12 cellular contexts compared by ENCODE assay signal in genomic region chr1:38044224-38045215, GRCh38. TPM values are rescaled to one million over a fixed set of nuclear protein-coding genes. Genes with fewer than 3 reads are reported as not detected.
A peak's percentile ranks its signal among the peaks of the same experiment; 100 is the strongest.
DNase-seq lines count a peak whose midpoint lies in the region; ATAC-seq, FAIRE-seq and TF ChIP-seq lines count a peak whose summit lies in the region.
"Had no signal": no experiment of that assay in that cellular context is flagged by ENCODE, and none has a peak within 500 bp of the region (broad histone marks: within the 10 kb centered on the region; RNA-seq: fewer than 3 reads in every experiment).

No MANE protein-coding gene starts in this region.

- H3K4me3 Mint-ChIP-seq in astrocyte (ENCODE audit: unreplicated experiment), result peak overlapping the region; percentile 92
- peak overlapping the region; percentile 85 for H3K4me3 Mint-ChIP-seq in type B pancreatic cell

- H3K9me3 ChIP-seq in heart left ventricle (no peaks in the 10 kb centered on the region), right atrium auricular region (no peaks in the 10 kb centered on the region), astrocyte (ENCODE audit: insufficient read depth, low read depth, low read length) (no peaks in the 10 kb centered on the region)
- H3K9me3 ChIP-seq: upper lobe of left lung had no signal

- H3K27ac ChIP-seq in heart left ventricle (no peak overlapping the region), right atrium auricular region (no peak overlapping the region), astrocyte (ENCODE audit: low read depth, low read length) (no peak overlapping the region)
- H3K27ac ChIP-seq: upper lobe of left lung had no signal

- H3K36me3 Mint-ChIP-seq in astrocyte (ENCODE audit: low read depth, unreplicated experiment) (peaks cover 4% of the 10 kb centered on the region), type B pancreatic cell (peaks cover 3% of the 10 kb centered on the region)

- 4 to 7% (median 5%) methylated on average over 52 to 70 of the region's 70 CpGs for WGBS in heart left ventricle, 4 donors

- H4K20me1 ChIP-seq in astrocyte (ENCODE audit: insufficient read depth, low read length), result peaks cover 4% of the 10 kb centered on the region

- TF ChIP-seq CTCF in heart left ventricle (IDR thresholded peaks at IDR 0.05) (no peak), right atrium auricular region (IDR thresholded peaks at IDR 0.05) (no peak), astrocyte (IDR thresholded peaks at IDR 0.05; ENCODE audit: insufficient read depth, low read depth, low read length) (no peak), type B pancreatic cell (conservative IDR thresholded peaks at IDR 0.05) (no peak)

- H3K4me1 ChIP-seq in heart left ventricle, result peaks cover 3 to 38% (median 19%) of the 10 kb centered on the region in 12 donors
- peaks cover 0 to 26% of the 10 kb centered on the region in 2 donors for H3K4me1 ChIP-seq in right atrium auricular region
- H3K4me1 ChIP-seq in astrocyte (ENCODE audit: insufficient read depth, low read length), result peaks cover 12% of the 10 kb centered on the region

- peak overlapping the region in 8 of 12 donors; percentile 2 to 82 (median 16) for H3K4me3 ChIP-seq in heart left ventricle
- H3K4me3 ChIP-seq in right atrium auricular region, result peak overlapping the region in 1 of 2 donors; percentile 25
- peak overlapping the region; percentile 61 for H3K4me3 ChIP-seq in astrocyte (ENCODE audit: insufficient read depth, low read depth, low read length)

- H3K9me3 Mint-ChIP-seq in astrocyte (ENCODE audit: unreplicated experiment) (no peaks in the 10 kb centered on the region), type B pancreatic cell (no peaks in the 10 kb centered on the region)

- peak overlapping the region; percentile 48 for H3K9ac ChIP-seq in astrocyte (ENCODE audit: low read length)

- intact Hi-C loops in heart left ventricle (cut with DNase I), result loop anchor here in 6 of 10 donors (5.0 to 10.0 kb wide), 5 partner anchors 540 to 790 kb away; no protein-coding TSS in a partner anchor

- H3K27ac Mint-ChIP-seq in astrocyte (ENCODE audit: unreplicated experiment) (peak overlapping the region; percentile 69), type B pancreatic cell (no peak overlapping the region)

- peaks cover 27% of the 10 kb centered on the region for H3K27me3 Mint-ChIP-seq in astrocyte (ENCODE audit: low read depth, unreplicated experiment)
- H3K27me3 Mint-ChIP-seq in type B pancreatic cell, result peaks cover 79% of the 10 kb centered on the region

- H3K27me3 ChIP-seq in heart left ventricle (peaks cover 40 to 76% (median 52%) of the 10 kb centered on the region in 9 donors), right atrium auricular region (peaks cover 28 to 35% of the 10 kb centered on the region in 2 donors), astrocyte (ENCODE audit: insufficient read depth, low read length) (peaks cover 35% of the 10 kb centered on the region)

- DNase-seq in heart left ventricle, result no peak
- DNase-seq in right atrium auricular region (ENCODE audit: low spot score), result no peak
- no peak for DNase-seq in astrocyte (ENCODE audit: low read depth)
- DNase-seq in left kidney (ENCODE audit: low read depth, low spot score), result peak; percentile 51
- DNase-seq in type B pancreatic cell (ENCODE audit: extremely low spot score, unreplicated experiment), result no peak
- DNase-seq in mucosa of gallbladder (ENCODE audit: low spot score), result no peak
- DNase-seq in GM12892 (ENCODE audit: insufficient read length), result no peak

- ATAC-seq in heart left ventricle (no peak), GM18909 (IDR thresholded peaks at IDR 0.05; ENCODE audit: poor library complexity, unreplicated experiment) (no peak)

- H3K4me1 Mint-ChIP-seq in astrocyte (ENCODE audit: low read depth, unreplicated experiment) (peaks cover 8% of the 10 kb centered on the region), type B pancreatic cell (ENCODE audit: unreplicated experiment) (peaks cover 6% of the 10 kb centered on the region)

- FAIRE-seq in astrocyte (lab: Jason Lieb, UNC) (no peak), GM12892 (lab: Jason Lieb, UNC) (no peak)
- FAIRE-seq: colon had no signal

- H3K79me2 ChIP-seq in astrocyte (ENCODE audit: insufficient read depth, low read length), result no peaks in the 10 kb centered on the region

- no peak overlapping the region for H2AFZ ChIP-seq in astrocyte (ENCODE audit: low read depth, low read length)

- peak overlapping the region; percentile 84 for H3K4me2 ChIP-seq in astrocyte (ENCODE audit: low read length)

- H3K36me3 ChIP-seq in heart left ventricle (no peaks in the 10 kb centered on the region), right atrium auricular region (no peaks in the 10 kb centered on the region), astrocyte (ENCODE audit: insufficient read depth, low read length) (no peaks in the 10 kb centered on the region)
- H3K36me3 ChIP-seq: upper lobe of left lung had no signal

- TF ChIP-seq POLR2A in heart left ventricle (IDR thresholded peaks at IDR 0.05) (no peak), GM12892 (IDR thresholded peaks at IDR 0.05; ENCODE audit: low read depth, low read length) (no peak)

RNA-seq across cellular contexts. Expression of gene POU3F1, which starts 2.1 kb away (rescaled TPM):
- total RNA-seq in heart left ventricle, result under 1 TPM in 2 of 9 donors, not detected in 7; 0.17 to 0.18 TPM
- not detected for polyA plus RNA-seq in heart left ventricle
- not detected for total RNA-seq in right atrium auricular region
- 2.3 and 3.3 TPM in 2 replicates for total RNA-seq in astrocyte
- 0.69 and 2.8 TPM in 2 replicates for total RNA-seq in type B pancreatic cell (ENCODE audit: low replicate concordance)
- 0.09 TPM for total RNA-seq in mucosa of gallbladder
- polyA plus RNA-seq in GM12892 (2012; ENCODE audit: missing spikeins), result 0.19 TPM
- total RNA-seq: M059J; T-helper 2 cell treated with Interferon-gamma antibody and Interleukin-4, amounts not matched to agents 100 ng/mL and 5 ng/mL, for 36 hours had no signal

RNA-seq across cellular contexts. Expression of gene UTP11, which starts 32.0 kb away (rescaled TPM):
- 10 to 100 TPM; 30.7 to 43.7 (median 36.5) TPM for total RNA-seq in heart left ventricle
- polyA plus RNA-seq in heart left ventricle, result 10 to 100 TPM; 36.2 to 51.6 TPM
- total RNA-seq in right atrium auricular region, result 10 to 100 TPM; 29.2 to 53.7 TPM
- total RNA-seq in astrocyte, result 38.2 and 42.6 TPM in 2 replicates
- total RNA-seq in type B pancreatic cell (ENCODE audit: low replicate concordance), result 22.7 and 33.1 TPM in 2 replicates
- 17.7 TPM for total RNA-seq in mucosa of gallbladder
- polyA plus RNA-seq in GM12892 (2012; ENCODE audit: missing spikeins), result 44.4 TPM

RNA-seq across cellular contexts. Expression of gene FHL3, which starts 39.2 kb away (rescaled TPM):
- total RNA-seq in heart left ventricle (10 to 100 TPM in 6 of 9 donors, 1 to 10 TPM in 3; 4.6 to 27.0 (median 11.3) TPM), right atrium auricular region (10 to 100 TPM in 1 of 2 donors, 1 to 10 TPM in 1; 8.0 to 16.0 TPM), astrocyte (107 and 116 TPM in 2 replicates), type B pancreatic cell (ENCODE audit: low replicate concordance) (7.0 and 25.1 TPM in 2 replicates), mucosa of gallbladder (11.2 TPM)
- 10 to 100 TPM; 13.7 to 15.4 TPM for polyA plus RNA-seq in heart left ventricle
- 9.3 TPM for polyA plus RNA-seq in GM12892 (2012; ENCODE audit: missing spikeins)

RNA-seq across cellular contexts. Expression of gene SF3A3, which starts 54.7 kb away (rescaled TPM):
- total RNA-seq in heart left ventricle (10 to 100 TPM; 18.8 to 36.1 (median 26.1) TPM), right atrium auricular region (10 to 100 TPM; 20.4 to 22.1 TPM), astrocyte (66.5 and 76.8 TPM in 2 replicates), type B pancreatic cell (ENCODE audit: low replicate concordance) (56.1 and 86.5 TPM in 2 replicates), mucosa of gallbladder (39.0 TPM)
- polyA plus RNA-seq in heart left ventricle, result 10 to 100 TPM in 1 of 2 donors, 1 to 10 TPM in 1; 9.7 to 31.4 TPM
- polyA plus RNA-seq in GM12892 (2012; ENCODE audit: missing spikeins), result 78.0 TPM
